ENCODE assay signal across 2 cellular contexts in genomic region chr7:74317146-74317782, GRCh38.
TF ChIP-seq lines count a peak whose summit lies in the region.

No MANE protein-coding gene starts in this region.

TF ChIP-seq in SK-N-SH, 30 proteins besides CTCF, POLR2A, EP300 and RAD21 (continued from another document):
- TF ChIP-seq, protein P1, sequence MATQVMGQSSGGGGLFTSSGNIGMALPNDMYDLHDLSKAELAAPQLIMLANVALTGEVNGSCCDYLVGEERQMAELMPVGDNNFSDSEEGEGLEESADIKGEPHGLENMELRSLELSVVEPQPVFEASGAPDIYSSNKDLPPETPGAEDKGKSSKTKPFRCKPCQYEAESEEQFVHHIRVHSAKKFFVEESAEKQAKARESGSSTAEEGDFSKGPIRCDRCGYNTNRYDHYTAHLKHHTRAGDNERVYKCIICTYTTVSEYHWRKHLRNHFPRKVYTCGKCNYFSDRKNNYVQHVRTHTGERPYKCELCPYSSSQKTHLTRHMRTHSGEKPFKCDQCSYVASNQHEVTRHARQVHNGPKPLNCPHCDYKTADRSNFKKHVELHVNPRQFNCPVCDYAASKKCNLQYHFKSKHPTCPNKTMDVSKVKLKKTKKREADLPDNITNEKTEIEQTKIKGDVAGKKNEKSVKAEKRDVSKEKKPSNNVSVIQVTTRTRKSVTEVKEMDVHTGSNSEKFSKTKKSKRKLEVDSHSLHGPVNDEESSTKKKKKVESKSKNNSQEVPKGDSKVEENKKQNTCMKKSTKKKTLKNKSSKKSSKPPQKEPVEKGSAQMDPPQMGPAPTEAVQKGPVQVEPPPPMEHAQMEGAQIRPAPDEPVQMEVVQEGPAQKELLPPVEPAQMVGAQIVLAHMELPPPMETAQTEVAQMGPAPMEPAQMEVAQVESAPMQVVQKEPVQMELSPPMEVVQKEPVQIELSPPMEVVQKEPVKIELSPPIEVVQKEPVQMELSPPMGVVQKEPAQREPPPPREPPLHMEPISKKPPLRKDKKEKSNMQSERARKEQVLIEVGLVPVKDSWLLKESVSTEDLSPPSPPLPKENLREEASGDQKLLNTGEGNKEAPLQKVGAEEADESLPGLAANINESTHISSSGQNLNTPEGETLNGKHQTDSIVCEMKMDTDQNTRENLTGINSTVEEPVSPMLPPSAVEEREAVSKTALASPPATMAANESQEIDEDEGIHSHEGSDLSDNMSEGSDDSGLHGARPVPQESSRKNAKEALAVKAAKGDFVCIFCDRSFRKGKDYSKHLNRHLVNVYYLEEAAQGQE (IDR thresholded peaks at IDR 0.05; ENCODE audit: low read depth, low read length), result no peak
- TF ChIP-seq, protein P2, sequence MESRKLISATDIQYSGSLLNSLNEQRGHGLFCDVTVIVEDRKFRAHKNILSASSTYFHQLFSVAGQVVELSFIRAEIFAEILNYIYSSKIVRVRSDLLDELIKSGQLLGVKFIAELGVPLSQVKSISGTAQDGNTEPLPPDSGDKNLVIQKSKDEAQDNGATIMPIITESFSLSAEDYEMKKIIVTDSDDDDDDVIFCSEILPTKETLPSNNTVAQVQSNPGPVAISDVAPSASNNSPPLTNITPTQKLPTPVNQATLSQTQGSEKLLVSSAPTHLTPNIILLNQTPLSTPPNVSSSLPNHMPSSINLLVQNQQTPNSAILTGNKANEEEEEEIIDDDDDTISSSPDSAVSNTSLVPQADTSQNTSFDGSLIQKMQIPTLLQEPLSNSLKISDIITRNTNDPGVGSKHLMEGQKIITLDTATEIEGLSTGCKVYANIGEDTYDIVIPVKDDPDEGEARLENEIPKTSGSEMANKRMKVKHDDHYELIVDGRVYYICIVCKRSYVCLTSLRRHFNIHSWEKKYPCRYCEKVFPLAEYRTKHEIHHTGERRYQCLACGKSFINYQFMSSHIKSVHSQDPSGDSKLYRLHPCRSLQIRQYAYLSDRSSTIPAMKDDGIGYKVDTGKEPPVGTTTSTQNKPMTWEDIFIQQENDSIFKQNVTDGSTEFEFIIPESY (IDR thresholded peaks at IDR 0.05; ENCODE audit: borderline replicate concordance, low read depth), result no peak
- TF ChIP-seq NFIC (IDR thresholded peaks at IDR 0.05; ENCODE audit: borderline replicate concordance), result no peak
- TF ChIP-seq SIN3A (IDR thresholded peaks at IDR 0.05; ENCODE audit: borderline replicate concordance, low read depth, low read length), result no peak
- no peak for TF ChIP-seq RFX5 (IDR thresholded peaks at IDR 0.05; ENCODE audit: low read length)
- no peak for TF ChIP-seq GATA2 (CRISPR knock-in tag; IDR thresholded peaks at IDR 0.05)

TF ChIP-seq in SK-N-SH treated with all-trans-retinoic acid at 6 μM for 48 hours, 23 proteins besides CTCF, POLR2A, EP300 and RAD21 (continued from another document):
- TF ChIP-seq, protein P3, sequence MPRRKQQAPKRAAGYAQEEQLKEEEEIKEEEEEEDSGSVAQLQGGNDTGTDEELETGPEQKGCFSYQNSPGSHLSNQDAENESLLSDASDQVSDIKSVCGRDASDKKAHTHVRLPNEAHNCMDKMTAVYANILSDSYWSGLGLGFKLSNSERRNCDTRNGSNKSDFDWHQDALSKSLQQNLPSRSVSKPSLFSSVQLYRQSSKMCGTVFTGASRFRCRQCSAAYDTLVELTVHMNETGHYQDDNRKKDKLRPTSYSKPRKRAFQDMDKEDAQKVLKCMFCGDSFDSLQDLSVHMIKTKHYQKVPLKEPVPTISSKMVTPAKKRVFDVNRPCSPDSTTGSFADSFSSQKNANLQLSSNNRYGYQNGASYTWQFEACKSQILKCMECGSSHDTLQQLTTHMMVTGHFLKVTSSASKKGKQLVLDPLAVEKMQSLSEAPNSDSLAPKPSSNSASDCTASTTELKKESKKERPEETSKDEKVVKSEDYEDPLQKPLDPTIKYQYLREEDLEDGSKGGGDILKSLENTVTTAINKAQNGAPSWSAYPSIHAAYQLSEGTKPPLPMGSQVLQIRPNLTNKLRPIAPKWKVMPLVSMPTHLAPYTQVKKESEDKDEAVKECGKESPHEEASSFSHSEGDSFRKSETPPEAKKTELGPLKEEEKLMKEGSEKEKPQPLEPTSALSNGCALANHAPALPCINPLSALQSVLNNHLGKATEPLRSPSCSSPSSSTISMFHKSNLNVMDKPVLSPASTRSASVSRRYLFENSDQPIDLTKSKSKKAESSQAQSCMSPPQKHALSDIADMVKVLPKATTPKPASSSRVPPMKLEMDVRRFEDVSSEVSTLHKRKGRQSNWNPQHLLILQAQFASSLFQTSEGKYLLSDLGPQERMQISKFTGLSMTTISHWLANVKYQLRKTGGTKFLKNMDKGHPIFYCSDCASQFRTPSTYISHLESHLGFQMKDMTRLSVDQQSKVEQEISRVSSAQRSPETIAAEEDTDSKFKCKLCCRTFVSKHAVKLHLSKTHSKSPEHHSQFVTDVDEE (CRISPR knock-in tag; IDR thresholded peaks at IDR 0.05), result no peak
- TF ChIP-seq POU6F1 (CRISPR knock-in tag; IDR thresholded peaks at IDR 0.05; ENCODE audit: borderline replicate concordance, low read depth), result no peak
- no peak for TF ChIP-seq ZFP30 (CRISPR knock-in tag; IDR thresholded peaks at IDR 0.05)
